Comparison of ENCODE assay signal across 10 cellular contexts in genomic region chr1:200415227-200415626, GRCh38. TPM values are rescaled to one million over a fixed set of nuclear protein-coding genes. Genes with fewer than 3 reads are reported as not detected.
DNase-seq lines count a peak whose midpoint lies in the region; ATAC-seq and TF ChIP-seq lines count a peak whose summit lies in the region.
"Had no signal": no experiment of that assay in that cellular context is flagged by ENCODE, and none has a peak within 500 bp of the region (broad histone marks: within the 10 kb centered on the region; RNA-seq: fewer than 3 reads in every experiment).

No MANE protein-coding gene starts in this region.

- DNase-seq in foreskin keratinocyte = no peak
- DNase-seq in RWPE1 (ENCODE audit: low spot score) = no peak
- no peak for DNase-seq in NCI-H2081 treated with DMSO at 0.1 percent for 48 hours (lab: John Stamatoyannopoulos, UW)
- no peak for DNase-seq in NCI-H446 treated with DMSO at 0.1 percent for 48 hours (lab: John Stamatoyannopoulos, UW)
- DNase-seq in Kasumi-1 (lab: John Stamatoyannopoulos, UW) = no peak
- DNase-seq: CD8-positive, alpha-beta memory T cell; foreskin melanocyte had no signal

- POLR2A ChIA-PET in RWPE1 (lab: Yijun Ruan, JAX; ENCODE audit: low non-redundant PET) = no interaction called here

- H3K27me3 ChIP-seq in foreskin keratinocyte = no peaks in the 10 kb centered on the region

- CTCF ChIA-PET in RWPE1 (lab: Yijun Ruan, JAX) = interaction anchor here (1.0 kb wide), 1 partner anchor 21 kb away, joined by 3 read pairs; no protein-coding TSS in a partner anchor

- TF ChIP-seq CTCF in foreskin keratinocyte (conservative IDR thresholded peaks at IDR 0.05) (no peak), RWPE1 (conservative IDR thresholded peaks at IDR 0.05; ENCODE audit: low read depth) (no peak)

- ATAC-seq in GM18508 (IDR thresholded peaks at IDR 0.05; ENCODE audit: insufficient read depth, unreplicated experiment) (peak; percentile 27), GM21786 (IDR thresholded peaks at IDR 0.05; ENCODE audit: unreplicated experiment) (peak; percentile 51), HG03571 (IDR thresholded peaks at IDR 0.05; ENCODE audit: unreplicated experiment) (peak; percentile 62), foreskin keratinocyte (no peak)

- H3K4me1 ChIP-seq in foreskin keratinocyte = peaks cover 26% of the 10 kb centered on the region

- H3K27ac ChIP-seq in foreskin keratinocyte (peak overlapping the region; percentile 85), RWPE1 (no peak overlapping the region)

RNA-seq across cellular contexts. Expression of gene ZNF281, which starts 5.4 kb away (rescaled TPM):
- 27.5 and 29.1 TPM in 2 replicates for total RNA-seq in foreskin keratinocyte
- polyA plus RNA-seq in foreskin keratinocyte = 6.2 and 6.8 TPM in 2 replicates
